In the genomic region with DNA sequence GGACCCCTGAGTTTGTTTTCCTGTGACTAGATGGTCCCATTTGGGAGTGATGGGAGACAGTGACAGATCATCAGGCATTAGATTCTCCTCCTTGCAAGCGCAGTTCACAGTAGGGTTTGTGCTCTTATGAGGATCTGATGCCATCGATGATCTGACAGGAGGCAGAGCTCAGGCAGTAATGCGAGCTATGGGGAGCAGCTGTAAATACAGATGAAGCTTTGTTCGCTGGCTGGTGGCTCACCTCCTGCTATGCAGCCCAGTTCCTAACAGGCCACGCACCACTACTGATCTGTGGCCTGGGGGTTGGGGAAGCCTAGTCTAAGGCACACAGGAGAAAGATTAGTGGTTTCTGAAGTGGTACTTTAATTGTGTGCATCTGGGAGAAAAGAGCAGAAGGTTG, we compare ENCODE assay signal across 1 cellular context.
TF ChIP-seq lines count a peak whose summit lies in the region.

No MANE protein-coding gene starts in this region.

TF ChIP-seq in HepG2, 621 proteins besides CTCF, POLR2A, EP300 and RAD21 (continued from another document and continues in another):
- TF ChIP-seq, protein P1, sequence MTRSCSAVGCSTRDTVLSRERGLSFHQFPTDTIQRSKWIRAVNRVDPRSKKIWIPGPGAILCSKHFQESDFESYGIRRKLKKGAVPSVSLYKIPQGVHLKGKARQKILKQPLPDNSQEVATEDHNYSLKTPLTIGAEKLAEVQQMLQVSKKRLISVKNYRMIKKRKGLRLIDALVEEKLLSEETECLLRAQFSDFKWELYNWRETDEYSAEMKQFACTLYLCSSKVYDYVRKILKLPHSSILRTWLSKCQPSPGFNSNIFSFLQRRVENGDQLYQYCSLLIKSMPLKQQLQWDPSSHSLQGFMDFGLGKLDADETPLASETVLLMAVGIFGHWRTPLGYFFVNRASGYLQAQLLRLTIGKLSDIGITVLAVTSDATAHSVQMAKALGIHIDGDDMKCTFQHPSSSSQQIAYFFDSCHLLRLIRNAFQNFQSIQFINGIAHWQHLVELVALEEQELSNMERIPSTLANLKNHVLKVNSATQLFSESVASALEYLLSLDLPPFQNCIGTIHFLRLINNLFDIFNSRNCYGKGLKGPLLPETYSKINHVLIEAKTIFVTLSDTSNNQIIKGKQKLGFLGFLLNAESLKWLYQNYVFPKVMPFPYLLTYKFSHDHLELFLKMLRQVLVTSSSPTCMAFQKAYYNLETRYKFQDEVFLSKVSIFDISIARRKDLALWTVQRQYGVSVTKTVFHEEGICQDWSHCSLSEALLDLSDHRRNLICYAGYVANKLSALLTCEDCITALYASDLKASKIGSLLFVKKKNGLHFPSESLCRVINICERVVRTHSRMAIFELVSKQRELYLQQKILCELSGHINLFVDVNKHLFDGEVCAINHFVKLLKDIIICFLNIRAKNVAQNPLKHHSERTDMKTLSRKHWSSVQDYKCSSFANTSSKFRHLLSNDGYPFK (CRISPR knock-in tag; IDR thresholded peaks at IDR 0.05; ENCODE audit: borderline replicate concordance), result no peak
- TF ChIP-seq, protein P2, sequence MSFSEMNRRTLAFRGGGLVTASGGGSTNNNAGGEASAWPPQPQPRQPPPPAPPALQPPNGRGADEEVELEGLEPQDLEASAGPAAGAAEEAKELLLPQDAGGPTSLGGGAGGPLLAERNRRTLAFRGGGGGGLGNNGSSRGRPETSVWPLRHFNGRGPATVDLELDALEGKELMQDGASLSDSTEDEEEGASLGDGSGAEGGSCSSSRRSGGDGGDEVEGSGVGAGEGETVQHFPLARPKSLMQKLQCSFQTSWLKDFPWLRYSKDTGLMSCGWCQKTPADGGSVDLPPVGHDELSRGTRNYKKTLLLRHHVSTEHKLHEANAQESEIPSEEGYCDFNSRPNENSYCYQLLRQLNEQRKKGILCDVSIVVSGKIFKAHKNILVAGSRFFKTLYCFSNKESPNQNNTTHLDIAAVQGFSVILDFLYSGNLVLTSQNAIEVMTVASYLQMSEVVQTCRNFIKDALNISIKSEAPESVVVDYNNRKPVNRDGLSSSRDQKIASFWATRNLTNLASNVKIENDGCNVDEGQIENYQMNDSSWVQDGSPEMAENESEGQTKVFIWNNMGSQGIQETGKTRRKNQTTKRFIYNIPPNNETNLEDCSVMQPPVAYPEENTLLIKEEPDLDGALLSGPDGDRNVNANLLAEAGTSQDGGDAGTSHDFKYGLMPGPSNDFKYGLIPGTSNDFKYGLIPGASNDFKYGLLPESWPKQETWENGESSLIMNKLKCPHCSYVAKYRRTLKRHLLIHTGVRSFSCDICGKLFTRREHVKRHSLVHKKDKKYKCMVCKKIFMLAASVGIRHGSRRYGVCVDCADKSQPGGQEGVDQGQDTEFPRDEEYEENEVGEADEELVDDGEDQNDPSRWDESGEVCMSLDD (CRISPR knock-in tag; IDR thresholded peaks at IDR 0.05; ENCODE audit: borderline replicate concordance), result no peak
- TF ChIP-seq ZNF556 (CRISPR knock-in tag; IDR thresholded peaks at IDR 0.05; ENCODE audit: borderline replicate concordance), result no peak
- 0 out of 2 replicates have a peak, but pooled peaks have one; percentile 34 for TF ChIP-seq ZNF264 (CRISPR knock-in tag; IDR thresholded peaks at IDR 0.05)
- TF ChIP-seq SRSF9 (IDR thresholded peaks at IDR 0.05; ENCODE audit: borderline replicate concordance, insufficient read depth, low read depth, low read length, poor library complexity, severe bottlenecking), result no peak
- no peak for TF ChIP-seq SIX1 (CRISPR knock-in tag; IDR thresholded peaks at IDR 0.05; ENCODE audit: borderline replicate concordance)
- TF ChIP-seq ZNF570 (CRISPR knock-in tag; IDR thresholded peaks at IDR 0.05; ENCODE audit: borderline replicate concordance), result no peak
- TF ChIP-seq ZNF550 (CRISPR knock-in tag; IDR thresholded peaks at IDR 0.05; ENCODE audit: borderline replicate concordance), result no peak
- no peak for TF ChIP-seq ZBTB1 (CRISPR knock-in tag; IDR thresholded peaks at IDR 0.05; ENCODE audit: borderline replicate concordance)
- TF ChIP-seq, protein P3, sequence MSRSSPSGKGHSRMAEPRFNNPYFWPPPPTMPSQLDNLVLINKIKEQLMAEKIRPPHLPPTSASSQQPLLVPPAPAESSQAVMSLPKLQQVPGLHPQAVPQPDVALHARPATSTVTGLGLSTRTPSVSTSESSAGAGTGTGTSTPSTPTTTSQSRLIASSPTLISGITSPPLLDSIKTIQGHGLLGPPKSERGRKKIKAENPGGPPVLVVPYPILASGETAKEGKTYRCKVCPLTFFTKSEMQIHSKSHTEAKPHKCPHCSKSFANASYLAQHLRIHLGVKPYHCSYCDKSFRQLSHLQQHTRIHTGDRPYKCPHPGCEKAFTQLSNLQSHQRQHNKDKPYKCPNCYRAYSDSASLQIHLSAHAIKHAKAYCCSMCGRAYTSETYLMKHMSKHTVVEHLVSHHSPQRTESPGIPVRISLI (CRISPR knock-in tag; IDR thresholded peaks at IDR 0.05; ENCODE audit: borderline replicate concordance), result no peak
- TF ChIP-seq SRY (CRISPR knock-in tag; IDR thresholded peaks at IDR 0.05), result no peak
- peak; percentile 89 for TF ChIP-seq ZNF549 (CRISPR knock-in tag; IDR thresholded peaks at IDR 0.05)
- TF ChIP-seq PCBP1 (IDR thresholded peaks at IDR 0.05; ENCODE audit: borderline replicate concordance, low read depth, low read length), result no peak
- no peak for TF ChIP-seq DNMT3B (CRISPR knock-in tag; conservative IDR thresholded peaks at IDR 0.05)
- TF ChIP-seq HNF4A (CRISPR knock-in tag; IDR thresholded peaks at IDR 0.05), result peak; percentile 4; the same call in 1 of the 2 replicates
- no peak for TF ChIP-seq NR3C1 (CRISPR knock-in tag; IDR thresholded peaks at IDR 0.05)
- TF ChIP-seq HOXA7 (CRISPR knock-in tag; IDR thresholded peaks at IDR 0.05), result no peak
- TF ChIP-seq MBNL3 (CRISPR knock-in tag; conservative IDR thresholded peaks at IDR 0.05), result no peak
- TF ChIP-seq, protein P4, sequence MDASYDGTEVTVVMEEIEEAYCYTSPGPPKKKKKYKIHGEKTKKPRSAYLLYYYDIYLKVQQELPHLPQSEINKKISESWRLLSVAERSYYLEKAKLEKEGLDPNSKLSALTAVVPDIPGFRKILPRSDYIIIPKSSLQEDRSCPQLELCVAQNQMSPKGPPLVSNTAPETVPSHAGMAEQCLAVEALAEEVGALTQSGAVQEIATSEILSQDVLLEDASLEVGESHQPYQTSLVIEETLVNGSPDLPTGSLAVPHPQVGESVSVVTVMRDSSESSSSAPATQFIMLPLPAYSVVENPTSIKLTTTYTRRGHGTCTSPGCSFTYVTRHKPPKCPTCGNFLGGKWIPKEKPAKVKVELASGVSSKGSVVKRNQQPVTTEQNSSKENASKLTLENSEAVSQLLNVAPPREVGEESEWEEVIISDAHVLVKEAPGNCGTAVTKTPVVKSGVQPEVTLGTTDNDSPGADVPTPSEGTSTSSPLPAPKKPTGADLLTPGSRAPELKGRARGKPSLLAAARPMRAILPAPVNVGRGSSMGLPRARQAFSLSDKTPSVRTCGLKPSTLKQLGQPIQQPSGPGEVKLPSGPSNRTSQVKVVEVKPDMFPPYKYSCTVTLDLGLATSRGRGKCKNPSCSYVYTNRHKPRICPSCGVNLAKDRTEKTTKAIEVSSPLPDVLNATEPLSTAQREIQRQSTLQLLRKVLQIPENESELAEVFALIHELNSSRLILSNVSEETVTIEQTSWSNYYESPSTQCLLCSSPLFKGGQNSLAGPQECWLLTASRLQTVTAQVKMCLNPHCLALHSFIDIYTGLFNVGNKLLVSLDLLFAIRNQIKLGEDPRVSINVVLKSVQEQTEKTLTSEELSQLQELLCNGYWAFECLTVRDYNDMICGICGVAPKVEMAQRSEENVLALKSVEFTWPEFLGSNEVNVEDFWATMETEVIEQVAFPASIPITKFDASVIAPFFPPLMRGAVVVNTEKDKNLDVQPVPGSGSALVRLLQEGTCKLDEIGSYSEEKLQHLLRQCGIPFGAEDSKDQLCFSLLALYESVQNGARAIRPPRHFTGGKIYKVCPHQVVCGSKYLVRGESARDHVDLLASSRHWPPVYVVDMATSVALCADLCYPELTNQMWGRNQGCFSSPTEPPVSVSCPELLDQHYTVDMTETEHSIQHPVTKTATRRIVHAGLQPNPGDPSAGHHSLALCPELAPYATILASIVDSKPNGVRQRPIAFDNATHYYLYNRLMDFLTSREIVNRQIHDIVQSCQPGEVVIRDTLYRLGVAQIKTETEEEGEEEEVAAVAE (CRISPR knock-in tag; IDR thresholded peaks at IDR 0.05; ENCODE audit: borderline replicate concordance), result no peak
- TF ChIP-seq ZMYM3 (CRISPR knock-in tag; IDR thresholded peaks at IDR 0.05), result no peak
- TF ChIP-seq THAP11 (CRISPR knock-in tag; IDR thresholded peaks at IDR 0.05), result 0 out of 2 replicates have a peak, but pooled peaks have one; percentile 22
- no peak for TF ChIP-seq HOXA5 (CRISPR knock-in tag; IDR thresholded peaks at IDR 0.05)
- TF ChIP-seq PAX8 (CRISPR knock-in tag; IDR thresholded peaks at IDR 0.05; ENCODE audit: borderline replicate concordance), result no peak
- TF ChIP-seq, protein P5, sequence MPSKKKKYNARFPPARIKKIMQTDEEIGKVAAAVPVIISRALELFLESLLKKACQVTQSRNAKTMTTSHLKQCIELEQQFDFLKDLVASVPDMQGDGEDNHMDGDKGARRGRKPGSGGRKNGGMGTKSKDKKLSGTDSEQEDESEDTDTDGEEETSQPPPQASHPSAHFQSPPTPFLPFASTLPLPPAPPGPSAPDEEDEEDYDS (CRISPR knock-in tag; IDR thresholded peaks at IDR 0.05), result 0 out of 2 replicates have a peak, but pooled peaks have one; percentile 33
- TF ChIP-seq NFIC (IDR thresholded peaks at IDR 0.05; ENCODE audit: low read length), result no peak
- TF ChIP-seq STAT5B (CRISPR knock-in tag; IDR thresholded peaks at IDR 0.05), result no peak
- TF ChIP-seq NKX3-1 (CRISPR knock-in tag; IDR thresholded peaks at IDR 0.05), result no peak
- TF ChIP-seq, protein P6, sequence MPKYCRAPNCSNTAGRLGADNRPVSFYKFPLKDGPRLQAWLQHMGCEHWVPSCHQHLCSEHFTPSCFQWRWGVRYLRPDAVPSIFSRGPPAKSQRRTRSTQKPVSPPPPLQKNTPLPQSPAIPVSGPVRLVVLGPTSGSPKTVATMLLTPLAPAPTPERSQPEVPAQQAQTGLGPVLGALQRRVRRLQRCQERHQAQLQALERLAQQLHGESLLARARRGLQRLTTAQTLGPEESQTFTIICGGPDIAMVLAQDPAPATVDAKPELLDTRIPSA (CRISPR knock-in tag; IDR thresholded peaks at IDR 0.05; ENCODE audit: borderline replicate concordance), result no peak
- no peak for TF ChIP-seq U2AF1 (optimal IDR thresholded peaks at IDR 0.05; ENCODE audit: low read depth, low read length)
- TF ChIP-seq PLRG1 (conservative IDR thresholded peaks at IDR 0.05), result no peak
- no peak for TF ChIP-seq YEATS4 (CRISPR knock-in tag; IDR thresholded peaks at IDR 0.05; ENCODE audit: borderline replicate concordance)
- no peak for TF ChIP-seq KDM5A (IDR thresholded peaks at IDR 0.05; ENCODE audit: borderline replicate concordance, low read length)
- TF ChIP-seq, protein P7, sequence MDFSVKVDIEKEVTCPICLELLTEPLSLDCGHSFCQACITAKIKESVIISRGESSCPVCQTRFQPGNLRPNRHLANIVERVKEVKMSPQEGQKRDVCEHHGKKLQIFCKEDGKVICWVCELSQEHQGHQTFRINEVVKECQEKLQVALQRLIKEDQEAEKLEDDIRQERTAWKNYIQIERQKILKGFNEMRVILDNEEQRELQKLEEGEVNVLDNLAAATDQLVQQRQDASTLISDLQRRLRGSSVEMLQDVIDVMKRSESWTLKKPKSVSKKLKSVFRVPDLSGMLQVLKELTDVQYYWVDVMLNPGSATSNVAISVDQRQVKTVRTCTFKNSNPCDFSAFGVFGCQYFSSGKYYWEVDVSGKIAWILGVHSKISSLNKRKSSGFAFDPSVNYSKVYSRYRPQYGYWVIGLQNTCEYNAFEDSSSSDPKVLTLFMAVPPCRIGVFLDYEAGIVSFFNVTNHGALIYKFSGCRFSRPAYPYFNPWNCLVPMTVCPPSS (IDR thresholded peaks at IDR 0.05), result no peak
- TF ChIP-seq MXD4 (CRISPR knock-in tag; IDR thresholded peaks at IDR 0.05), result no peak
- TF ChIP-seq ZIK1 (CRISPR knock-in tag; IDR thresholded peaks at IDR 0.05; ENCODE audit: borderline replicate concordance, low read depth), result no peak
- no peak for TF ChIP-seq KDM2A (CRISPR knock-in tag; IDR thresholded peaks at IDR 0.05; ENCODE audit: borderline replicate concordance, low read depth)
- TF ChIP-seq, protein P8, sequence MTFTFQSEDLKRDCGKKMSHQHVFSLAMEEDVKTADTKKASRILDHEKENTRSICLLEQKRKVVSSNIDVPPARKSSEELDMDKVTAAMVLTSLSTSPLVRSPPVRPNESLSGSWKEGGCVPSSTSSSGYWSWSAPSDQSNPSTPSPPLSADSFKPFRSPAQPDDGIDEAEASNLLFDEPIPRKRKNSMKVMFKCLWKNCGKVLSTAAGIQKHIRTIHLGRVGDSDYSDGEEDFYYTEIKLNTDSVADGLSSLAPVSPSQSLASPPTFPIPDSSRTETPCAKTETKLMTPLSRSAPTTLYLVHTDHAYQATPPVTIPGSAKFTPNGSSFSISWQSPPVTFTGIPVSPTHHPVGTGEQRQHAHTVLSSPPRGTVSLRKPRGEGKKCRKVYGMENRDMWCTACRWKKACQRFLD (CRISPR knock-in tag; IDR thresholded peaks at IDR 0.05; ENCODE audit: borderline replicate concordance), result no peak
- no peak for TF ChIP-seq SIN3B (IDR thresholded peaks at IDR 0.05; ENCODE audit: low read length)
- TF ChIP-seq NFE2L2 (IDR thresholded peaks at IDR 0.05; ENCODE audit: low read length), result no peak
- no peak for TF ChIP-seq ZNF446 (CRISPR knock-in tag; IDR thresholded peaks at IDR 0.05)
- no peak for TF ChIP-seq ZC3H4 (CRISPR knock-in tag; IDR thresholded peaks at IDR 0.05; ENCODE audit: borderline replicate concordance)
- no peak for TF ChIP-seq SMARCC2 (IDR thresholded peaks at IDR 0.05)
- TF ChIP-seq ZNF766 (CRISPR knock-in tag; IDR thresholded peaks at IDR 0.05; ENCODE audit: borderline replicate concordance), result no peak
- no peak for TF ChIP-seq NFE2L1 (CRISPR knock-in tag; IDR thresholded peaks at IDR 0.05; ENCODE audit: borderline replicate concordance)
- TF ChIP-seq ZNF558 (CRISPR knock-in tag; IDR thresholded peaks at IDR 0.05; ENCODE audit: borderline replicate concordance), result no peak
- TF ChIP-seq POLR2G (IDR thresholded peaks at IDR 0.05; ENCODE audit: low read depth, low read length), result no peak
- TF ChIP-seq, protein P9, sequence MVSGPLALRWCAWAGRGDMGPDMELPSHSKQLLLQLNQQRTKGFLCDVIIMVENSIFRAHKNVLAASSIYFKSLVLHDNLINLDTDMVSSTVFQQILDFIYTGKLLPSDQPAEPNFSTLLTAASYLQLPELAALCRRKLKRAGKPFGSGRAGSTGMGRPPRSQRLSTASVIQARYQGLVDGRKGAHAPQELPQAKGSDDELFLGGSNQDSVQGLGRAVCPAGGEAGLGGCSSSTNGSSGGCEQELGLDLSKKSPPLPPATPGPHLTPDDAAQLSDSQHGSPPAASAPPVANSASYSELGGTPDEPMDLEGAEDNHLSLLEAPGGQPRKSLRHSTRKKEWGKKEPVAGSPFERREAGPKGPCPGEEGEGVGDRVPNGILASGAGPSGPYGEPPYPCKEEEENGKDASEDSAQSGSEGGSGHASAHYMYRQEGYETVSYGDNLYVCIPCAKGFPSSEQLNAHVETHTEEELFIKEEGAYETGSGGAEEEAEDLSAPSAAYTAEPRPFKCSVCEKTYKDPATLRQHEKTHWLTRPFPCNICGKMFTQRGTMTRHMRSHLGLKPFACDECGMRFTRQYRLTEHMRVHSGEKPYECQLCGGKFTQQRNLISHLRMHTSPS (CRISPR knock-in tag; IDR thresholded peaks at IDR 0.05; ENCODE audit: low read depth), result no peak
- TF ChIP-seq KDM5B (CRISPR knock-in tag; IDR thresholded peaks at IDR 0.05; ENCODE audit: borderline replicate concordance), result no peak
- TF ChIP-seq PPARG (CRISPR knock-in tag; conservative IDR thresholded peaks at IDR 0.05), result no peak
- TF ChIP-seq CCDC6 (CRISPR knock-in tag; IDR thresholded peaks at IDR 0.05), result no peak
- no peak for TF ChIP-seq ZNF709 (CRISPR knock-in tag; IDR thresholded peaks at IDR 0.05)
- TF ChIP-seq HMG20B (CRISPR knock-in tag; conservative IDR thresholded peaks at IDR 0.05), result no peak
- TF ChIP-seq SPEN (CRISPR knock-in tag; IDR thresholded peaks at IDR 0.05; ENCODE audit: low read depth), result no peak
- no peak for TF ChIP-seq ARNTL (CRISPR knock-in tag; IDR thresholded peaks at IDR 0.05)
- TF ChIP-seq ZNF678 (CRISPR knock-in tag; IDR thresholded peaks at IDR 0.05), result no peak
